Comparison of ENCODE assay signal across 8 cellular contexts in genomic region chr16:11396241-11397048, GRCh38. TPM values are rescaled to one million over a fixed set of nuclear protein-coding genes. Genes with fewer than 3 reads are reported as not detected.
DNase-seq lines count a peak whose midpoint lies in the region; ATAC-seq and TF ChIP-seq lines count a peak whose summit lies in the region.

No MANE protein-coding gene starts in this region.

- no peaks in the 10 kb centered on the region for H3K9me3 Mint-ChIP-seq in Calu3 (ENCODE audit: low read depth, unreplicated experiment)
- no peaks in the 10 kb centered on the region for H3K9me3 Mint-ChIP-seq in osteocyte (ENCODE audit: unreplicated experiment)

- TF ChIP-seq POLR2A in gastroesophageal sphincter (IDR thresholded peaks at IDR 0.05): peak in 1 of 2 donors; percentile 19
- TF ChIP-seq POLR2A in thyroid gland (IDR thresholded peaks at IDR 0.05): no peak

- H3K27me3 Mint-ChIP-seq in Calu3 (ENCODE audit: unreplicated experiment): peaks cover 17% of the 10 kb centered on the region
- no peaks in the 10 kb centered on the region for H3K27me3 Mint-ChIP-seq in osteocyte (ENCODE audit: unreplicated experiment)

- H3K27me3 ChIP-seq in RWPE2 (ENCODE audit: insufficient read depth, poor library complexity, severe bottlenecking) (no peaks in the 10 kb centered on the region), gastroesophageal sphincter (no peaks in the 10 kb centered on the region), thyroid gland (no peaks in the 10 kb centered on the region)

- H3K4me3 ChIP-seq in RWPE2 (ENCODE audit: severe bottlenecking): no peak overlapping the region
- H3K4me3 ChIP-seq in gastroesophageal sphincter: no peak overlapping the region
- no peak overlapping the region for H3K4me3 ChIP-seq in thyroid gland (replicated peaks in 1 of 3)

- WGBS in gastroesophageal sphincter (ENCODE audit: low coverage in 1 of 2), 2 donors: 36 to 75% methylated on average over 4 to 8 of the region's 24 CpGs
- WGBS in thyroid gland, 2 donors: 45 to 61% methylated on average over 5 to 21 of the region's 24 CpGs

- intact Hi-C loops in Calu3 (cut with micrococcal nuclease; ENCODE audit: unreplicated experiment): loop anchor here (1.0 to 2.0 kb wide), 2 partner anchors 244 to 318 kb away; no protein-coding TSS in a partner anchor
- intact Hi-C loops in thyroid gland (cut with DNase I): loop anchor here (5.0 to 10.0 kb wide), 2 partner anchors 316 to 418 kb away; no protein-coding TSS in a partner anchor

- H3K27ac ChIP-seq in RWPE2 (ENCODE audit: poor library complexity, severe bottlenecking) (no peak overlapping the region), gastroesophageal sphincter (no peak overlapping the region), thyroid gland (no peak overlapping the region)

- no peaks in the 10 kb centered on the region for H3K36me3 ChIP-seq in RWPE2 (ENCODE audit: low read depth)
- H3K36me3 ChIP-seq in gastroesophageal sphincter: no peaks in the 10 kb centered on the region
- no peaks in the 10 kb centered on the region for H3K36me3 ChIP-seq in thyroid gland

- no peaks in the 10 kb centered on the region for H3K4me1 ChIP-seq in RWPE2 (ENCODE audit: insufficient read depth, poor library complexity, severe bottlenecking)
- peaks cover 0 to 5% (median 0%) of the 10 kb centered on the region in 3 donors for H3K4me1 ChIP-seq in gastroesophageal sphincter
- H3K4me1 ChIP-seq in thyroid gland: peaks cover 5 to 9% of the 10 kb centered on the region in 2 donors

- TF ChIP-seq EP300 in gastroesophageal sphincter (IDR thresholded peaks at IDR 0.05): no peak

- BruUV-seq in Calu3 (replicated peaks; lab: Mats Ljungman, UMichigan): no TSS peak

- H3K4me1 Mint-ChIP-seq in Calu3 (ENCODE audit: low read depth, unreplicated experiment) (peaks cover 9% of the 10 kb centered on the region), osteocyte (ENCODE audit: unreplicated experiment) (no peaks in the 10 kb centered on the region)

- TF ChIP-seq CTCF in Calu3 (IDR thresholded peaks at IDR 0.05; ENCODE audit: unreplicated experiment) (peak; percentile 99), RWPE2 (IDR thresholded peaks at IDR 0.05; ENCODE audit: poor library complexity, severe bottlenecking) (peak; percentile 97), gastroesophageal sphincter (IDR thresholded peaks at IDR 0.05) (peak in 2 of 4 experiments; percentile 98), osteocyte (IDR thresholded peaks at IDR 0.05) (peak; percentile 98), thyroid gland (IDR thresholded peaks at IDR 0.05) (peak; percentile 94 to 100 (median 97))

- H3K4me3 Mint-ChIP-seq in Calu3 (ENCODE audit: low read depth, unreplicated experiment) (no peak overlapping the region), osteocyte (ENCODE audit: unreplicated experiment) (no peak overlapping the region)

- DNase-seq in Calu3: peak; percentile 88
- DNase-seq in HK-2 (ENCODE audit: unreplicated experiment): peak; percentile 69
- no peak for DNase-seq in RWPE2 (ENCODE audit: low spot score)
- DNase-seq in activated effector memory CD4-positive, alpha-beta T cell treated with Interleukin-2 at 50 U/mL for 16 hours: peak; percentile 43
- DNase-seq in osteocyte (ENCODE audit: extremely low spot score, unreplicated experiment): peak; percentile 93
- peak; percentile 69 to 76 for DNase-seq in thyroid gland

- CTCF ChIA-PET in Calu3 (lab: Charles Lee): interaction anchor here (0.6 to 2.0 kb wide), 10 partner anchors 9 to 670 kb away, joined by 3 to 8 read pairs (median 4); no protein-coding TSS in a partner anchor

- ATAC-seq in RWPE2 (ENCODE audit: low read depth) (peak; percentile 74), gastroesophageal sphincter (peak; percentile 81), GM18868 (IDR thresholded peaks at IDR 0.05; ENCODE audit: unreplicated experiment) (no peak)

- H3K27ac Mint-ChIP-seq in Calu3 (ENCODE audit: unreplicated experiment) (no peak overlapping the region), osteocyte (ENCODE audit: unreplicated experiment) (no peak overlapping the region)

- peaks cover 4% of the 10 kb centered on the region for H3K36me3 Mint-ChIP-seq in Calu3 (ENCODE audit: insufficient read depth, unreplicated experiment)
- no peaks in the 10 kb centered on the region for H3K36me3 Mint-ChIP-seq in osteocyte (ENCODE audit: unreplicated experiment)

- H3K9me3 ChIP-seq in RWPE2 (ENCODE audit: severe bottlenecking): no peaks in the 10 kb centered on the region
- no peaks in the 10 kb centered on the region for H3K9me3 ChIP-seq in gastroesophageal sphincter
- no peaks in the 10 kb centered on the region for H3K9me3 ChIP-seq in thyroid gland

RNA-seq across cellular contexts. Expression of gene RMI2, which starts 51.2 kb away (rescaled TPM):
- 55.4 and 63.2 TPM in 2 replicates for total RNA-seq in Calu3 (2022)
- 1 to 10 TPM in 3 of 4 donors, under 1 TPM in 1; 0.31 to 1.8 (median 1.4) TPM for total RNA-seq in gastroesophageal sphincter
- 4.1 and 5.1 TPM in 2 replicates for total RNA-seq in osteocyte
- 1 to 10 TPM in 3 of 4 donors, not detected in 1; 2.5 to 2.8 (median 2.6) TPM for total RNA-seq in thyroid gland
